ENCODE assay signal across 1 cellular context in genomic region chr4:82293304-82293703, GRCh38.
TF ChIP-seq lines count a peak whose summit lies in the region.

No MANE protein-coding gene starts in this region.

TF ChIP-seq in SK-N-SH, 30 proteins besides CTCF, POLR2A, EP300 and RAD21 (continued from another document):
- TF ChIP-seq ZBTB33 (IDR thresholded peaks at IDR 0.05; ENCODE audit: borderline replicate concordance, low read depth), result no peak
TF ChIP-seq in SK-N-SH: peak in this region for 0.
